In genomic region chr12:3600039-3600720, GRCh38 we compare ENCODE assay signal across 14 cellular contexts.
DNase-seq lines count a peak whose midpoint lies in the region; ATAC-seq and TF ChIP-seq lines count a peak whose summit lies in the region.
"Had no signal": no experiment of that assay in that cellular context is flagged by ENCODE, and none has a peak within 500 bp of the region (broad histone marks: within the 10 kb centered on the region; RNA-seq: fewer than 3 reads in every experiment).

No MANE protein-coding gene starts in this region.

- intact Hi-C loops in posterior vena cava (cut with DNase I): no loop called here

- DNase-seq in DMS79 treated with DMSO at 0.1 percent for 48 hours (lab: John Stamatoyannopoulos, UW) (peak; percentile 44), DMS79 (lab: John Stamatoyannopoulos, UW) (no peak), NCI-H748 treated with DMSO at 0.1 percent for 48 hours (lab: John Stamatoyannopoulos, UW) (peak; percentile 9), erythroblast (lab: John Stamatoyannopoulos, UW) (peak; percentile 22 to 41), posterior vena cava (ENCODE audit: low spot score) (peak; percentile 31)
- DNase-seq: activated CD4-positive, alpha-beta T cell treated with anti-CD3 and anti-CD28 coated beads for 36 hours; activated naive CD8-positive, alpha-beta T cell treated with anti-CD3 and anti-CD28 coated beads, Interleukin-2, amount 10 ng/mL, durations not matched to agents 7 days and 5 days; activated T-cell treated with anti-CD3 and anti-CD28 coated beads for 4 hours; central memory CD4-positive, alpha-beta T cell; NCI-H1694; T-cell had no signal

- no peak for ATAC-seq in HG03039 (IDR thresholded peaks at IDR 0.05; ENCODE audit: unreplicated experiment)
- no peak for ATAC-seq in HG03095 (IDR thresholded peaks at IDR 0.05; ENCODE audit: unreplicated experiment)
- ATAC-seq in HG02840 (IDR thresholded peaks at IDR 0.05; ENCODE audit: low FRiP score, unreplicated experiment): no peak
- ATAC-seq: activated CD4-positive, alpha-beta T cell treated with anti-CD3 and anti-CD28 coated beads for 36 hours; T-cell had no signal

- no peak for TF ChIP-seq POLR2A in erythroblast (IDR thresholded peaks at IDR 0.05; ENCODE audit: low read length)
